In genomic region chr17:49555495-49556018, GRCh38 we compare ENCODE assay signal across 13 cellular contexts. TPM values are rescaled to one million over a fixed set of nuclear protein-coding genes. Genes with fewer than 3 reads are reported as not detected.
DNase-seq lines count a peak whose midpoint lies in the region; ATAC-seq and TF ChIP-seq lines count a peak whose summit lies in the region.
"Had no signal": no experiment of that assay in that cellular context is flagged by ENCODE, and none has a peak within 500 bp of the region (broad histone marks: within the 10 kb centered on the region; RNA-seq: fewer than 3 reads in every experiment).

No MANE protein-coding gene starts in this region.

- H3K27me3 Mint-ChIP-seq in MCF 10A (ENCODE audit: insufficient read depth, unreplicated experiment) (peaks cover 11% of the 10 kb centered on the region), nephron (ENCODE audit: low read depth) (peaks cover 10% of the 10 kb centered on the region)
- peaks cover 8% of the 10 kb centered on the region for H3K27me3 Mint-ChIP-seq in activated naive CD8-positive, alpha-beta T cell treated with anti-CD3 and anti-CD28 coated beads, Interleukin-2, amount 10 ng/mL, durations not matched to agents 7 days and 5 days
- H3K27me3 Mint-ChIP-seq in activated CD8-positive, alpha-beta memory T cell treated with anti-CD3 and anti-CD28 coated beads, Interleukin-2, amount 10 ng/mL, durations not matched to agents 7 days and 5 days = peaks cover 8% of the 10 kb centered on the region

- H3K27ac ChIP-seq in breast epithelium = peak overlapping the region; percentile 30 to 68
- H3K27ac ChIP-seq: neutrophil, transverse colon had no signal

- no peaks in the 10 kb centered on the region for H3K9me3 ChIP-seq in breast epithelium
- H3K9me3 ChIP-seq: neutrophil, transverse colon had no signal

- H3K36me3 Mint-ChIP-seq in MCF 10A (ENCODE audit: insufficient read depth, unreplicated experiment) (no peaks in the 10 kb centered on the region), nephron (ENCODE audit: low read depth) (no peaks in the 10 kb centered on the region)
- H3K36me3 Mint-ChIP-seq in activated naive CD8-positive, alpha-beta T cell treated with anti-CD3 and anti-CD28 coated beads, Interleukin-2, amount 10 ng/mL, durations not matched to agents 7 days and 5 days = no peaks in the 10 kb centered on the region
- no peaks in the 10 kb centered on the region for H3K36me3 Mint-ChIP-seq in activated CD8-positive, alpha-beta memory T cell treated with anti-CD3 and anti-CD28 coated beads, Interleukin-2, amount 10 ng/mL, durations not matched to agents 7 days and 5 days
- H3K36me3 Mint-ChIP-seq: CD8-positive, alpha-beta T cell; memory B cell had no signal

- H3K36me3 ChIP-seq in breast epithelium = no peaks in the 10 kb centered on the region
- H3K36me3 ChIP-seq: neutrophil, transverse colon had no signal

- H3K4me3 ChIP-seq in breast epithelium = no peak overlapping the region
- H3K4me3 ChIP-seq: transverse colon had no signal

- POLR2A ChIA-PET in MCF 10A (lab: Yijun Ruan, JAX) = interaction anchor here (1.6 to 1.8 kb wide), 2 partner anchors 59 to 61 kb away, joined by 5 to 8 read pairs; partner anchors contain the start of gene NGFR
- POLR2A ChIA-PET in activated naive CD8-positive, alpha-beta T cell treated with anti-CD3 and anti-CD28 coated beads, Interleukin-2, amount 10 ng/mL, durations not matched to agents 7 days and 5 days (lab: Charles Lee) = no interaction called here

- H3K4me3 Mint-ChIP-seq in MCF 10A (ENCODE audit: unreplicated experiment) (no peak overlapping the region), nephron (peak overlapping the region in 1 of 3 experiments; percentile 66)
- H3K4me3 Mint-ChIP-seq in activated naive CD8-positive, alpha-beta T cell treated with anti-CD3 and anti-CD28 coated beads, Interleukin-2, amount 10 ng/mL, durations not matched to agents 7 days and 5 days = no peak overlapping the region
- H3K4me3 Mint-ChIP-seq in activated CD8-positive, alpha-beta memory T cell treated with anti-CD3 and anti-CD28 coated beads, Interleukin-2, amount 10 ng/mL, durations not matched to agents 7 days and 5 days = no peak overlapping the region
- H3K4me3 Mint-ChIP-seq: CD8-positive, alpha-beta T cell; memory B cell had no signal

- TF ChIP-seq POLR2A in breast epithelium (IDR thresholded peaks at IDR 0.05) = no peak

- CTCF ChIA-PET in MCF 10A (lab: Yijun Ruan, JAX) = interaction anchor here (0.6 to 9.8 kb wide), 63 partner anchors 8 to 418 kb away, joined by 3 to 165 read pairs (median 5); partner anchors contain the start of genes NGFR, PHB1 and SLC35B1
- CTCF ChIA-PET in activated CD8-positive, alpha-beta memory T cell treated with anti-CD3 and anti-CD28 coated beads, Interleukin-2, amount 10 ng/mL, durations not matched to agents 7 days and 5 days (lab: Charles Lee) = interaction anchor here (0.8 to 9.1 kb wide), 45 partner anchors 10 to 442 kb away, joined by 3 to 196 read pairs (median 7); partner anchors contain the start of genes FAM117A, NGFR and PHB1

- intact Hi-C loops in breast epithelium (cut with DNase I; ENCODE audit: low total_unique reads) = loop anchor here (5.0 to 10.0 kb wide), 2 partner anchors 58 to 439 kb away; partner anchors contain the start of genes DLX3 and NGFR
- intact Hi-C loops in MCF 10A (cut with micrococcal nuclease) = loop anchor here (1.0 to 2.0 kb wide), 3 partner anchors 59 to 240 kb away; no protein-coding TSS in a partner anchor

- no peaks in the 10 kb centered on the region for H3K27me3 ChIP-seq in breast epithelium
- H3K27me3 ChIP-seq: transverse colon had no signal

- H3K4me1 Mint-ChIP-seq in MCF 10A (ENCODE audit: insufficient read depth, unreplicated experiment) (peaks cover 20% of the 10 kb centered on the region), nephron (peaks cover 55% of the 10 kb centered on the region)
- peaks cover 5% of the 10 kb centered on the region for H3K4me1 Mint-ChIP-seq in activated naive CD8-positive, alpha-beta T cell treated with anti-CD3 and anti-CD28 coated beads, Interleukin-2, amount 10 ng/mL, durations not matched to agents 7 days and 5 days
- H3K4me1 Mint-ChIP-seq in activated CD8-positive, alpha-beta memory T cell treated with anti-CD3 and anti-CD28 coated beads, Interleukin-2, amount 10 ng/mL, durations not matched to agents 7 days and 5 days = peaks cover 5% of the 10 kb centered on the region

- DNase-seq in breast epithelium (ENCODE audit: low spot score in 2 of 2) = peak in 1 of 2 donors; percentile 60
- DNase-seq in MCF 10A (ENCODE audit: unreplicated experiment) = no peak
- peak; percentile 19 for DNase-seq in activated naive CD8-positive, alpha-beta T cell treated with anti-CD3 and anti-CD28 coated beads, Interleukin-2, amount 10 ng/mL, durations not matched to agents 7 days and 5 days
- no peak for DNase-seq in MV-4-11 (lab: John Stamatoyannopoulos, UW)
- no peak for DNase-seq in central memory CD4-positive, alpha-beta T cell
- no peak for DNase-seq in NCI-H82 treated with DMSO at 0.1 percent for 48 hours (lab: John Stamatoyannopoulos, UW; ENCODE audit: unreplicated experiment)
- DNase-seq in activated CD8-positive, alpha-beta memory T cell treated with anti-CD3 and anti-CD28 coated beads, Interleukin-2, amount 10 ng/mL, durations not matched to agents 7 days and 5 days = no peak
- DNase-seq: foreskin melanocyte had no signal

- H3K9me3 Mint-ChIP-seq in MCF 10A (ENCODE audit: unreplicated experiment) = no peaks in the 10 kb centered on the region
- no peaks in the 10 kb centered on the region for H3K9me3 Mint-ChIP-seq in activated naive CD8-positive, alpha-beta T cell treated with anti-CD3 and anti-CD28 coated beads, Interleukin-2, amount 10 ng/mL, durations not matched to agents 7 days and 5 days
- H3K9me3 Mint-ChIP-seq in nephron = no peaks in the 10 kb centered on the region
- no peaks in the 10 kb centered on the region for H3K9me3 Mint-ChIP-seq in activated CD8-positive, alpha-beta memory T cell treated with anti-CD3 and anti-CD28 coated beads, Interleukin-2, amount 10 ng/mL, durations not matched to agents 7 days and 5 days (ENCODE audit: low read depth)
- H3K9me3 Mint-ChIP-seq: CD8-positive, alpha-beta T cell; memory B cell had no signal

- peaks cover 0 to 7% of the 10 kb centered on the region in 2 donors for H3K4me1 ChIP-seq in breast epithelium

- TF ChIP-seq CTCF in breast epithelium (IDR thresholded peaks at IDR 0.05) = no peak
- TF ChIP-seq CTCF in MCF 10A (IDR thresholded peaks at IDR 0.05; ENCODE audit: unreplicated experiment) = no peak
- TF ChIP-seq CTCF in nephron (IDR thresholded peaks at IDR 0.05; ENCODE audit: unreplicated experiment in 3 of 3) = no peak

- no TSS peak for BruUV-seq in MCF 10A (replicated peaks; lab: Mats Ljungman, UMichigan)

- ATAC-seq in activated naive CD8-positive, alpha-beta T cell treated with anti-CD3 and anti-CD28 coated beads, Interleukin-2, amount 10 ng/mL, durations not matched to agents 7 days and 5 days (ENCODE audit: low read depth) = no peak
- ATAC-seq in activated CD8-positive, alpha-beta memory T cell treated with anti-CD3 and anti-CD28 coated beads, Interleukin-2, amount 10 ng/mL, durations not matched to agents 7 days and 5 days = no peak

- H3K27ac Mint-ChIP-seq in MCF 10A (ENCODE audit: low read depth, unreplicated experiment) = no peak overlapping the region
- H3K27ac Mint-ChIP-seq in activated naive CD8-positive, alpha-beta T cell treated with anti-CD3 and anti-CD28 coated beads, Interleukin-2, amount 10 ng/mL, durations not matched to agents 7 days and 5 days = no peak overlapping the region
- peak overlapping the region in 2 of 3 experiments; percentile 78 to 92 for H3K27ac Mint-ChIP-seq in nephron
- no peak overlapping the region for H3K27ac Mint-ChIP-seq in activated CD8-positive, alpha-beta memory T cell treated with anti-CD3 and anti-CD28 coated beads, Interleukin-2, amount 10 ng/mL, durations not matched to agents 7 days and 5 days
- H3K27ac Mint-ChIP-seq: CD8-positive, alpha-beta T cell; memory B cell had no signal

RNA-seq across cellular contexts. Expression of gene NXPH3, which starts 20.1 kb away (rescaled TPM):
- total RNA-seq in breast epithelium (1 to 10 TPM; 3.5 to 7.5 (median 4.5) TPM), MCF 10A (2022) (not detected in 2 replicates)
- under 1 TPM in 1 of 2 experiments, not detected in 1; 0.14 TPM for total RNA-seq in activated naive CD8-positive, alpha-beta T cell treated with anti-CD3 and anti-CD28 coated beads, Interleukin-2, amount 10 ng/mL, durations not matched to agents 7 days and 5 days
- total RNA-seq in activated CD8-positive, alpha-beta memory T cell treated with anti-CD3 and anti-CD28 coated beads, Interleukin-2, amount 10 ng/mL, durations not matched to agents 7 days and 5 days = under 1 TPM in 1 of 2 experiments, not detected in 1; 0.09 TPM
- total RNA-seq: CD8-positive, alpha-beta T cell had no signal

Comparison
In these comparisons a context has a peak if more than half of its experiments do, and no peak if none do; other contexts are left out.
1. H3K27ac Mint-ChIP-seq: peak in nephron (2 of 3); none in MCF 10A (single experiment), activated naive CD8-positive, alpha-beta T cell treated with anti-CD3 and anti-CD28 coated beads, Interleukin-2, amount 10 ng/mL, durations not matched to agents 7 days and 5 days (single experiment) and activated CD8-positive, alpha-beta memory T cell treated with anti-CD3 and anti-CD28 coated beads, Interleukin-2, amount 10 ng/mL, durations not matched to agents 7 days and 5 days (single experiment).